ENCODE assay signal across 8 cellular contexts in the genomic region with DNA sequence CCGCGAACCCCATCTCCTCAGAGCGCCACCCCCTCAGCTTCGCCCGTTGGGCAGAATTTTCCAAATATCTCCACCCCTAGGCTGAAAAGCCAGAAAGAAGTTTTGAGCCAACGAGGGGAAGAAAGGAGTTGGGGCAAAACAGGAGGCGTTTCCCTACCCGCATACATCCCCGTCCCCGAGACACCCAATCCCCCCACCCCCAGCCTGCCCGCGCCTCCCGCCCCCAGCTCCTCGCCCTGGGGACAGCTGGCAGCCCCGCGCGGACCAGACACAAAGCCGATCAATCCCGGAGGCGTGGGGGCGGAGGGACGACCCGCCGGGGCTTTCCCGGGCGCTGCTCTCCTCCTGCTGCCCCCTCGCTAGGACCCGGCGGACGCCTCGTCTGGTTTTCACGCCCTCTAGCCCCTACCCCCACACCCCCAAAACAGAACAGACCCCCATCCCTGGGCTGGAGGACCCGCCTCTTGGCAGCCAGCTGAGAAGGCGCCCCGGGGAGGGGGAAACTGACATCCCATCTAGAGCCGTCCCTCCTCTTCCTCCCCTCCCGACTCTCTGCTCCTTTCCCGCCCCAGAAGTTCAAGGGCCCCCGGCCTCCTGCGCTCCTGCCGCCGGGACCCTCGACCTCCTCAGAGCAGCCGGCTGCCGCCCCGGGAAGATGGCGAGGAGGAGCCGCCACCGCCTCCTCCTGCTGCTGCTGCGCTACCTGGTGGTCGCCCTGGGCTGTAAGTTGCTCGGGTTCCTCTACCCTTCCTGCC. TPM values are rescaled to one million over a fixed set of nuclear protein-coding genes. Genes with fewer than 3 reads are reported as not detected.
DNase-seq lines count a peak whose midpoint lies in the region; ATAC-seq and TF ChIP-seq lines count a peak whose summit lies in the region.

A gene with protein sequence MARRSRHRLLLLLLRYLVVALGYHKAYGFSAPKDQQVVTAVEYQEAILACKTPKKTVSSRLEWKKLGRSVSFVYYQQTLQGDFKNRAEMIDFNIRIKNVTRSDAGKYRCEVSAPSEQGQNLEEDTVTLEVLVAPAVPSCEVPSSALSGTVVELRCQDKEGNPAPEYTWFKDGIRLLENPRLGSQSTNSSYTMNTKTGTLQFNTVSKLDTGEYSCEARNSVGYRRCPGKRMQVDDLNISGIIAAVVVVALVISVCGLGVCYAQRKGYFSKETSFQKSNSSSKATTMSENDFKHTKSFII (plus strand): TSS at position 92 of the 755 bp plus-strand sequence. CDS start 564 bp downstream, at position 656.

- DNase-seq in AG04450 (ENCODE audit: low read depth, low spot score) (no peak), SK-N-DZ (ENCODE audit: low spot score) (peak; percentile 69), amygdala (lab: John Stamatoyannopoulos, UW) (peak in 49 of 56 donors; percentile 9 to 70 (median 39)), hepatic stellate cell (ENCODE audit: low spot score) (peak; percentile 18), sciatic nerve (ENCODE audit: low spot score) (peak; percentile 76), NCI-H2107 (lab: John Stamatoyannopoulos, UW) (no peak)

- peak within 1 kb of the TSS; percentile 4 for H3K27ac ChIP-seq in AG04450 (ENCODE audit: low read depth, low read length)

- H3K4me3 ChIP-seq in AG04450 (ENCODE audit: low read depth, low read length): peak within 1 kb of the TSS; percentile 76

- TF ChIP-seq CTCF in AG04450 (IDR thresholded peaks at IDR 0.05; ENCODE audit: low read depth, low read length): peak; percentile 42

- no peaks in the 10 kb centered on the region for H3K9me3 ChIP-seq in AG04450 (ENCODE audit: control insufficient read depth, insufficient read depth, low read length)

- H3K27me3 ChIP-seq in AG04450 (ENCODE audit: control insufficient read depth, insufficient read depth, low read length): no peaks in the 10 kb centered on the region

- ATAC-seq in GM18907 (IDR thresholded peaks at IDR 0.05; ENCODE audit: unreplicated experiment) (peak; percentile 84), HG03108 (IDR thresholded peaks at IDR 0.05; ENCODE audit: unreplicated experiment) (peak; percentile 75), sciatic nerve (peak; percentile 85)

- intact Hi-C loops in sciatic nerve (cut with DNase I): no loop called here

- POLR2A ChIA-PET in AG04450 (lab: Yijun Ruan, JAX): interaction anchor here (0.5 kb wide), 1 partner anchor 16 kb away, joined by 8 read pairs; no protein-coding TSS in a partner anchor

- CTCF ChIA-PET in AG04450 (lab: Charles Lee): interaction anchor here (1.2 to 2.7 kb wide), 4 partner anchors 12 to 31 kb away, joined by 3 to 16 read pairs (median 4); no protein-coding TSS in a partner anchor

RNA-seq across cellular contexts. Expression of the gene that starts here (rescaled TPM):
- 5.7 and 7.2 TPM in 2 replicates for polyA plus RNA-seq in AG04450 (2011; rRNA removed)
- 2.1 and 3.6 TPM in 2 replicates for polyA minus RNA-seq in AG04450 (2011; rRNA and poly(A)+ RNA removed)
- polyA plus RNA-seq in SK-N-DZ (2014; cell fraction: cytosol; rRNA removed): 22.8 and 24.4 TPM in 2 replicates
- polyA plus RNA-seq in SK-N-DZ (2014; cell fraction: nucleus; rRNA removed): 28.0 and 49.6 TPM in 2 replicates
- 78.1 TPM for total RNA-seq in sciatic nerve

Comparison
In these comparisons a context has a peak if more than half of its experiments do, and no peak if none do; other contexts are left out.
1. DNase-seq: peak in SK-N-DZ (single experiment), amygdala (49 of 56), hepatic stellate cell (single experiment) and sciatic nerve (single experiment); none in AG04450 (single experiment) and NCI-H2107 (single experiment).
2. Peak in every context shown above with its lines, with median percentiles within 50 percentile points of each other: ATAC-seq.